ENCODE assay signal across 1 cellular context in the genomic region with DNA sequence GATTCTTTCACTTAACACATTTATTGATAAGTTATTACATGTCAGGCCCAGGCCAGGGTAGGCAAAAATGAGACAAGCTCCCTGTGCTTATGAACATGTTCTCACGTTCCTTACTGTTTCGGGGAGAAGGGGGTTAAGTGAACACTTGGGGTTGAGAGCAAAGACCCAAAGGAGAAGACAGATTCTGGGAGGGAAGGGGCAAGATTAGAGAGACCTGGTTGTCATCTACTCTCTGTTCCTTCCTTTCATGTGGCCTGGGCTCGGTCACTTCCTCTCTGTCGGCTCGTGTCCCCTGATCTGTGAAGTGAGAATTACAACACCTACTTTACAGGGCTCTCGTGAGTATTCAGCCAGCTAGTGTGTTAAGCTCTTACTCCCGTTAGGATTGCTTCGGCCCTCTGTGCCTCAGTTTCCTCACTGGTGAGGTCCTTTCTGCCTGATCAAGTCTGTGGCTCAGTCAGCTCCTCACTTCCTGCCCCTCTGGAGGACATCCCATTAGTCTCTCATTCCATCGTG.
TF ChIP-seq lines count a peak whose summit lies in the region.

No MANE protein-coding gene starts in this region.

TF ChIP-seq in GM12878, 131 proteins besides CTCF, POLR2A, EP300 and RAD21 (continues in another document):
- peak; percentile 99 for TF ChIP-seq TCF7 (IDR thresholded peaks at IDR 0.05; ENCODE audit: borderline replicate concordance)
- TF ChIP-seq JUNB (IDR thresholded peaks at IDR 0.05): peak; percentile 43; the same call in 1 of the 2 replicates
- peak; percentile 85; the same call in 1 of the 2 replicates for TF ChIP-seq MAX (IDR thresholded peaks at IDR 0.05; ENCODE audit: low read depth, low read length)
- TF ChIP-seq, protein P1, sequence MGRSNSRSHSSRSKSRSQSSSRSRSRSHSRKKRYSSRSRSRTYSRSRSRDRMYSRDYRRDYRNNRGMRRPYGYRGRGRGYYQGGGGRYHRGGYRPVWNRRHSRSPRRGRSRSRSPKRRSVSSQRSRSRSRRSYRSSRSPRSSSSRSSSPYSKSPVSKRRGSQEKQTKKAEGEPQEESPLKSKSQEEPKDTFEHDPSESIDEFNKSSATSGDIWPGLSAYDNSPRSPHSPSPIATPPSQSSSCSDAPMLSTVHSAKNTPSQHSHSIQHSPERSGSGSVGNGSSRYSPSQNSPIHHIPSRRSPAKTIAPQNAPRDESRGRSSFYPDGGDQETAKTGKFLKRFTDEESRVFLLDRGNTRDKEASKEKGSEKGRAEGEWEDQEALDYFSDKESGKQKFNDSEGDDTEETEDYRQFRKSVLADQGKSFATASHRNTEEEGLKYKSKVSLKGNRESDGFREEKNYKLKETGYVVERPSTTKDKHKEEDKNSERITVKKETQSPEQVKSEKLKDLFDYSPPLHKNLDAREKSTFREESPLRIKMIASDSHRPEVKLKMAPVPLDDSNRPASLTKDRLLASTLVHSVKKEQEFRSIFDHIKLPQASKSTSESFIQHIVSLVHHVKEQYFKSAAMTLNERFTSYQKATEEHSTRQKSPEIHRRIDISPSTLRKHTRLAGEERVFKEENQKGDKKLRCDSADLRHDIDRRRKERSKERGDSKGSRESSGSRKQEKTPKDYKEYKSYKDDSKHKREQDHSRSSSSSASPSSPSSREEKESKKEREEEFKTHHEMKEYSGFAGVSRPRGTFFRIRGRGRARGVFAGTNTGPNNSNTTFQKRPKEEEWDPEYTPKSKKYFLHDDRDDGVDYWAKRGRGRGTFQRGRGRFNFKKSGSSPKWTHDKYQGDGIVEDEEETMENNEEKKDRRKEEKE (IDR thresholded peaks at IDR 0.05): no peak
- no peak for TF ChIP-seq E2F4 (IDR thresholded peaks at IDR 0.05; ENCODE audit: low read depth, low read length)
- no peak for TF ChIP-seq ZNF217 (IDR thresholded peaks at IDR 0.05)
- peak; percentile 60; the same call in 1 of the 2 replicates for TF ChIP-seq CBFB (IDR thresholded peaks at IDR 0.05; ENCODE audit: low read depth)
- no peak; the same call in 1 of the 2 replicates for TF ChIP-seq LARP7 (IDR thresholded peaks at IDR 0.05)
- peak; percentile 54; the same call in 1 of the 2 replicates for TF ChIP-seq TBL1XR1 (IDR thresholded peaks at IDR 0.05; ENCODE audit: low read depth, low read length)
- no peak for TF ChIP-seq YBX1 (IDR thresholded peaks at IDR 0.05)
- no peak for TF ChIP-seq KDM1A (IDR thresholded peaks at IDR 0.05; ENCODE audit: borderline replicate concordance)
- no peak for TF ChIP-seq MEF2A (IDR thresholded peaks at IDR 0.05; ENCODE audit: insufficient read depth, low read depth, low read length)
- TF ChIP-seq, protein P2, sequence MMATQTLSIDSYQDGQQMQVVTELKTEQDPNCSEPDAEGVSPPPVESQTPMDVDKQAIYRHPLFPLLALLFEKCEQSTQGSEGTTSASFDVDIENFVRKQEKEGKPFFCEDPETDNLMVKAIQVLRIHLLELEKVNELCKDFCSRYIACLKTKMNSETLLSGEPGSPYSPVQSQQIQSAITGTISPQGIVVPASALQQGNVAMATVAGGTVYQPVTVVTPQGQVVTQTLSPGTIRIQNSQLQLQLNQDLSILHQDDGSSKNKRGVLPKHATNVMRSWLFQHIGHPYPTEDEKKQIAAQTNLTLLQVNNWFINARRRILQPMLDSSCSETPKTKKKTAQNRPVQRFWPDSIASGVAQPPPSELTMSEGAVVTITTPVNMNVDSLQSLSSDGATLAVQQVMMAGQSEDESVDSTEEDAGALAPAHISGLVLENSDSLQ (IDR thresholded peaks at IDR 0.05): peak; percentile 27; the same call in 1 of the 2 replicates
- TF ChIP-seq SP1 (IDR thresholded peaks at IDR 0.05; ENCODE audit: low read depth, low read length): peak; percentile 30
- TF ChIP-seq KAT2A (conservative IDR thresholded peaks at IDR 0.05; ENCODE audit: control insufficient read depth, low read depth, low read length): no peak
- TF ChIP-seq, protein P3, sequence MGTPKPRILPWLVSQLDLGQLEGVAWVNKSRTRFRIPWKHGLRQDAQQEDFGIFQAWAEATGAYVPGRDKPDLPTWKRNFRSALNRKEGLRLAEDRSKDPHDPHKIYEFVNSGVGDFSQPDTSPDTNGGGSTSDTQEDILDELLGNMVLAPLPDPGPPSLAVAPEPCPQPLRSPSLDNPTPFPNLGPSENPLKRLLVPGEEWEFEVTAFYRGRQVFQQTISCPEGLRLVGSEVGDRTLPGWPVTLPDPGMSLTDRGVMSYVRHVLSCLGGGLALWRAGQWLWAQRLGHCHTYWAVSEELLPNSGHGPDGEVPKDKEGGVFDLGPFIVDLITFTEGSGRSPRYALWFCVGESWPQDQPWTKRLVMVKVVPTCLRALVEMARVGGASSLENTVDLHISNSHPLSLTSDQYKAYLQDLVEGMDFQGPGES (IDR thresholded peaks at IDR 0.05): no peak
- no peak for TF ChIP-seq CHD1 (IDR thresholded peaks at IDR 0.05; ENCODE audit: low read depth, low read length)
- no peak for TF ChIP-seq FOS (IDR thresholded peaks at IDR 0.05; ENCODE audit: borderline replicate concordance, extremely low read depth, insufficient read length)
- no peak for TF ChIP-seq ATF3 (IDR thresholded peaks at IDR 0.05; ENCODE audit: borderline replicate concordance, extremely low read depth, low read depth, low read length)
- TF ChIP-seq, protein P4, sequence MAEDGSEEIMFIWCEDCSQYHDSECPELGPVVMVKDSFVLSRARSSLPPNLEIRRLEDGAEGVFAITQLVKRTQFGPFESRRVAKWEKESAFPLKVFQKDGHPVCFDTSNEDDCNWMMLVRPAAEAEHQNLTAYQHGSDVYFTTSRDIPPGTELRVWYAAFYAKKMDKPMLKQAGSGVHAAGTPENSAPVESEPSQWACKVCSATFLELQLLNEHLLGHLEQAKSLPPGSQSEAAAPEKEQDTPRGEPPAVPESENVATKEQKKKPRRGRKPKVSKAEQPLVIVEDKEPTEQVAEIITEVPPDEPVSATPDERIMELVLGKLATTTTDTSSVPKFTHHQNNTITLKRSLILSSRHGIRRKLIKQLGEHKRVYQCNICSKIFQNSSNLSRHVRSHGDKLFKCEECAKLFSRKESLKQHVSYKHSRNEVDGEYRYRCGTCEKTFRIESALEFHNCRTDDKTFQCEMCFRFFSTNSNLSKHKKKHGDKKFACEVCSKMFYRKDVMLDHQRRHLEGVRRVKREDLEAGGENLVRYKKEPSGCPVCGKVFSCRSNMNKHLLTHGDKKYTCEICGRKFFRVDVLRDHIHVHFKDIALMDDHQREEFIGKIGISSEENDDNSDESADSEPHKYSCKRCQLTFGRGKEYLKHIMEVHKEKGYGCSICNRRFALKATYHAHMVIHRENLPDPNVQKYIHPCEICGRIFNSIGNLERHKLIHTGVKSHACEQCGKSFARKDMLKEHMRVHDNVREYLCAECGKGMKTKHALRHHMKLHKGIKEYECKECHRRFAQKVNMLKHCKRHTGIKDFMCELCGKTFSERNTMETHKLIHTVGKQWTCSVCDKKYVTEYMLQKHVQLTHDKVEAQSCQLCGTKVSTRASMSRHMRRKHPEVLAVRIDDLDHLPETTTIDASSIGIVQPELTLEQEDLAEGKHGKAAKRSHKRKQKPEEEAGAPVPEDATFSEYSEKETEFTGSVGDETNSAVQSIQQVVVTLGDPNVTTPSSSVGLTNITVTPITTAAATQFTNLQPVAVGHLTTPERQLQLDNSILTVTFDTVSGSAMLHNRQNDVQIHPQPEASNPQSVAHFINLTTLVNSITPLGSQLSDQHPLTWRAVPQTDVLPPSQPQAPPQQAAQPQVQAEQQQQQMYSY (CRISPR knock-in tag; IDR thresholded peaks at IDR 0.05): no peak
- TF ChIP-seq POU2F2 (IDR thresholded peaks at IDR 0.05; ENCODE audit: borderline replicate concordance, low read depth, low read length): peak; percentile 75; the same call in 2 of the 3 replicates
- peak; percentile 84 for TF ChIP-seq IRF4 (IDR thresholded peaks at IDR 0.05; ENCODE audit: low read depth, low read length)
- no peak for TF ChIP-seq ZZZ3 (IDR thresholded peaks at IDR 0.05; ENCODE audit: control insufficient read depth, insufficient read length, low read depth)
- TF ChIP-seq SUPT20H (IDR thresholded peaks at IDR 0.05; ENCODE audit: borderline replicate concordance, control insufficient read depth, low read depth, low read length): no peak
- TF ChIP-seq, protein P5, sequence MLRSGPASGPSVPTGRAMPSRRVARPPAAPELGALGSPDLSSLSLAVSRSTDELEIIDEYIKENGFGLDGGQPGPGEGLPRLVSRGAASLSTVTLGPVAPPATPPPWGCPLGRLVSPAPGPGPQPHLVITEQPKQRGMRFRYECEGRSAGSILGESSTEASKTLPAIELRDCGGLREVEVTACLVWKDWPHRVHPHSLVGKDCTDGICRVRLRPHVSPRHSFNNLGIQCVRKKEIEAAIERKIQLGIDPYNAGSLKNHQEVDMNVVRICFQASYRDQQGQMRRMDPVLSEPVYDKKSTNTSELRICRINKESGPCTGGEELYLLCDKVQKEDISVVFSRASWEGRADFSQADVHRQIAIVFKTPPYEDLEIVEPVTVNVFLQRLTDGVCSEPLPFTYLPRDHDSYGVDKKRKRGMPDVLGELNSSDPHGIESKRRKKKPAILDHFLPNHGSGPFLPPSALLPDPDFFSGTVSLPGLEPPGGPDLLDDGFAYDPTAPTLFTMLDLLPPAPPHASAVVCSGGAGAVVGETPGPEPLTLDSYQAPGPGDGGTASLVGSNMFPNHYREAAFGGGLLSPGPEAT (IDR thresholded peaks at IDR 0.05; ENCODE audit: low read depth): peak; percentile 37; the same call in 1 of the 2 replicates
- TF ChIP-seq PBX3 (IDR thresholded peaks at IDR 0.05; ENCODE audit: insufficient replicate concordance, low read depth, low read length): no peak
- no peak for TF ChIP-seq SUZ12 (IDR thresholded peaks at IDR 0.05; ENCODE audit: unreplicated experiment)
- TF ChIP-seq TAF1 (IDR thresholded peaks at IDR 0.05; ENCODE audit: borderline replicate concordance, low read depth, low read length): peak; percentile 65
- no peak for TF ChIP-seq KLF5 (IDR thresholded peaks at IDR 0.05; ENCODE audit: partially characterized antibody)
- peak; percentile 82 to 87 for TF ChIP-seq IKZF2 (IDR thresholded peaks at IDR 0.05)
- TF ChIP-seq ZBTB4 (CRISPR knock-in tag; IDR thresholded peaks at IDR 0.05): no peak
- TF ChIP-seq RAD51 (IDR thresholded peaks at IDR 0.05): no peak
- no peak for TF ChIP-seq NR2C1 (IDR thresholded peaks at IDR 0.05)
- no peak for TF ChIP-seq HCFC1 (IDR thresholded peaks at IDR 0.05; ENCODE audit: low read length)
- TF ChIP-seq CBX3 (IDR thresholded peaks at IDR 0.05; ENCODE audit: borderline replicate concordance, low read depth): no peak
- peak; percentile 52 for TF ChIP-seq SKIL (IDR thresholded peaks at IDR 0.05; ENCODE audit: low read depth, poor library complexity, severe bottlenecking)
- TF ChIP-seq PAX5 (IDR thresholded peaks at IDR 0.05; ENCODE audit: borderline replicate concordance, low read depth, low read length): peak; percentile 87; the same call in 1 of the 2 replicates
- TF ChIP-seq MYB (IDR thresholded peaks at IDR 0.05; ENCODE audit: borderline replicate concordance, low read depth, low read length): no peak
